ENCODE assay signal across 15 cellular contexts in genomic region chr18:74380916-74381315, GRCh38.
A peak's percentile ranks its signal among the peaks of the same experiment; 100 is the strongest.
DNase-seq lines count a peak whose midpoint lies in the region; ATAC-seq and TF ChIP-seq lines count a peak whose summit lies in the region.
"Had no signal": no experiment of that assay in that cellular context is flagged by ENCODE, and none has a peak within 500 bp of the region (broad histone marks: within the 10 kb centered on the region; RNA-seq: fewer than 3 reads in every experiment).

No MANE protein-coding gene starts in this region.

- no peak overlapping the region for H3K4me3 ChIP-seq in right atrium auricular region
- H3K4me3 ChIP-seq: A549, GM23338 had no signal

- peaks cover 38% of the 10 kb centered on the region for H3K4me1 Mint-ChIP-seq in activated CD8-positive, alpha-beta T cell treated with anti-CD3 and anti-CD28 coated beads, Interleukin-2, amount 10 ng/mL, durations not matched to agents 7 days and 5 days (ENCODE audit: low read depth)
- H3K4me1 Mint-ChIP-seq in activated CD8-positive, alpha-beta T cell treated with anti-CD3 and anti-CD28 coated beads for 36 hours (ENCODE audit: low read depth) = peaks cover 22% of the 10 kb centered on the region
- no peaks in the 10 kb centered on the region for H3K4me1 Mint-ChIP-seq in osteocyte (ENCODE audit: unreplicated experiment)

- intact Hi-C loops in activated CD8-positive, alpha-beta T cell treated with anti-CD3 and anti-CD28 coated beads for 36 hours (cut with micrococcal nuclease) = no loop called here
- intact Hi-C loops in left cardiac atrium (cut with DNase I) = no loop called here

- no peak for TF ChIP-seq CTCF in activated CD8-positive, alpha-beta T cell treated with anti-CD3 and anti-CD28 coated beads for 36 hours (IDR thresholded peaks at IDR 0.05)
- no peak for TF ChIP-seq CTCF in right atrium auricular region (IDR thresholded peaks at IDR 0.05)
- no peak for TF ChIP-seq CTCF in osteocyte (IDR thresholded peaks at IDR 0.05)

- CTCF ChIA-PET in activated CD8-positive, alpha-beta T cell treated with anti-CD3 and anti-CD28 coated beads, Interleukin-2, amount 10 ng/mL, durations not matched to agents 7 days and 5 days (lab: Charles Lee) = no interaction called here
- CTCF ChIA-PET in activated CD8-positive, alpha-beta T cell treated with anti-CD3 and anti-CD28 coated beads for 36 hours (lab: Charles Lee) = no interaction called here

- peak; percentile 12 for DNase-seq in activated CD8-positive, alpha-beta T cell treated with anti-CD3 and anti-CD28 coated beads, Interleukin-2, amount 10 ng/mL, durations not matched to agents 7 days and 5 days
- no peak for DNase-seq in activated CD8-positive, alpha-beta T cell treated with anti-CD3 and anti-CD28 coated beads for 36 hours
- peak; percentile 34 for DNase-seq in right atrium auricular region (ENCODE audit: low spot score)
- DNase-seq in left cardiac atrium = no peak
- peak; percentile 70 for DNase-seq in osteocyte (ENCODE audit: extremely low spot score, unreplicated experiment)
- no peak for DNase-seq in activated CD4-positive, CD25-positive, alpha-beta regulatory T cell (lab: John Stamatoyannopoulos, UW)
- DNase-seq: AML-193; Caco-2; CD4-positive, alpha-beta T cell; HCEC 1CT had no signal

- H3K4me3 Mint-ChIP-seq in activated CD8-positive, alpha-beta T cell treated with anti-CD3 and anti-CD28 coated beads, Interleukin-2, amount 10 ng/mL, durations not matched to agents 7 days and 5 days = no peak overlapping the region
- no peak overlapping the region for H3K4me3 Mint-ChIP-seq in activated CD8-positive, alpha-beta T cell treated with anti-CD3 and anti-CD28 coated beads for 36 hours
- H3K4me3 Mint-ChIP-seq in osteocyte (ENCODE audit: unreplicated experiment) = no peak overlapping the region
- H3K4me3 Mint-ChIP-seq: CD4-positive, alpha-beta T cell; GM23338 had no signal

- H3K9me3 Mint-ChIP-seq in activated CD8-positive, alpha-beta T cell treated with anti-CD3 and anti-CD28 coated beads, Interleukin-2, amount 10 ng/mL, durations not matched to agents 7 days and 5 days (ENCODE audit: insufficient read depth) = no peaks in the 10 kb centered on the region
- H3K9me3 Mint-ChIP-seq in activated CD8-positive, alpha-beta T cell treated with anti-CD3 and anti-CD28 coated beads for 36 hours = peaks cover 5% of the 10 kb centered on the region
- no peaks in the 10 kb centered on the region for H3K9me3 Mint-ChIP-seq in osteocyte (ENCODE audit: unreplicated experiment)
- H3K9me3 Mint-ChIP-seq: CD4-positive, alpha-beta T cell had no signal

- H3K27ac Mint-ChIP-seq in activated CD8-positive, alpha-beta T cell treated with anti-CD3 and anti-CD28 coated beads, Interleukin-2, amount 10 ng/mL, durations not matched to agents 7 days and 5 days = no peak overlapping the region
- H3K27ac Mint-ChIP-seq in activated CD8-positive, alpha-beta T cell treated with anti-CD3 and anti-CD28 coated beads for 36 hours = no peak overlapping the region
- no peak overlapping the region for H3K27ac Mint-ChIP-seq in osteocyte (ENCODE audit: unreplicated experiment)
- H3K27ac Mint-ChIP-seq: CD4-positive, alpha-beta T cell; GM23338 had no signal

- H3K36me3 Mint-ChIP-seq in activated CD8-positive, alpha-beta T cell treated with anti-CD3 and anti-CD28 coated beads, Interleukin-2, amount 10 ng/mL, durations not matched to agents 7 days and 5 days (ENCODE audit: low read depth) = peaks cover 3% of the 10 kb centered on the region
- no peaks in the 10 kb centered on the region for H3K36me3 Mint-ChIP-seq in activated CD8-positive, alpha-beta T cell treated with anti-CD3 and anti-CD28 coated beads for 36 hours (ENCODE audit: low read depth)
- no peaks in the 10 kb centered on the region for H3K36me3 Mint-ChIP-seq in osteocyte (ENCODE audit: unreplicated experiment)

- H3K4me1 ChIP-seq in right atrium auricular region = peaks cover 0 to 4% of the 10 kb centered on the region in 2 donors
- H3K4me1 ChIP-seq: A549, Caco-2 had no signal

- POLR2A ChIA-PET in activated CD8-positive, alpha-beta T cell treated with anti-CD3 and anti-CD28 coated beads, Interleukin-2, amount 10 ng/mL, durations not matched to agents 7 days and 5 days (lab: Charles Lee) = no interaction called here
- POLR2A ChIA-PET in activated CD8-positive, alpha-beta T cell treated with anti-CD3 and anti-CD28 coated beads for 36 hours (lab: Charles Lee) = no interaction called here

- no peaks in the 10 kb centered on the region for H3K27me3 ChIP-seq in right atrium auricular region

- H3K27ac ChIP-seq in right atrium auricular region = no peak overlapping the region
- H3K27ac ChIP-seq: 22Rv1, A549, C4-2B had no signal

- no peaks in the 10 kb centered on the region for H3K36me3 ChIP-seq in right atrium auricular region

- H3K27me3 Mint-ChIP-seq in activated CD8-positive, alpha-beta T cell treated with anti-CD3 and anti-CD28 coated beads, Interleukin-2, amount 10 ng/mL, durations not matched to agents 7 days and 5 days (ENCODE audit: low read depth) = no peaks in the 10 kb centered on the region
- H3K27me3 Mint-ChIP-seq in activated CD8-positive, alpha-beta T cell treated with anti-CD3 and anti-CD28 coated beads for 36 hours = no peaks in the 10 kb centered on the region
- no peaks in the 10 kb centered on the region for H3K27me3 Mint-ChIP-seq in osteocyte (ENCODE audit: unreplicated experiment)
- H3K27me3 Mint-ChIP-seq: CD4-positive, alpha-beta T cell had no signal

- H3K9me3 ChIP-seq in right atrium auricular region = no peaks in the 10 kb centered on the region
- H3K9me3 ChIP-seq: A549, Caco-2 had no signal

- no peak for ATAC-seq in activated CD8-positive, alpha-beta T cell treated with anti-CD3 and anti-CD28 coated beads, Interleukin-2, amount 10 ng/mL, durations not matched to agents 7 days and 5 days
- ATAC-seq in activated CD8-positive, alpha-beta T cell treated with anti-CD3 and anti-CD28 coated beads for 36 hours = no peak
- ATAC-seq in left cardiac atrium (no peak), GM19351 (IDR thresholded peaks at IDR 0.05; ENCODE audit: unreplicated experiment) (no peak)
- ATAC-seq: A549, GM23338 had no signal

Comparison
In these comparisons a context has a peak if more than half of its experiments do, and no peak if none do; other contexts are left out.
1. DNase-seq: peak in activated CD8-positive, alpha-beta T cell treated with anti-CD3 and anti-CD28 coated beads, Interleukin-2, amount 10 ng/mL, durations not matched to agents 7 days and 5 days (single experiment), right atrium auricular region (single experiment) and osteocyte (single experiment); none in activated CD8-positive, alpha-beta T cell treated with anti-CD3 and anti-CD28 coated beads for 36 hours (single experiment), left cardiac atrium (single experiment) and activated CD4-positive, CD25-positive, alpha-beta regulatory T cell (0 of 4).